1 cellular context compared by ENCODE assay signal in the genomic region with DNA sequence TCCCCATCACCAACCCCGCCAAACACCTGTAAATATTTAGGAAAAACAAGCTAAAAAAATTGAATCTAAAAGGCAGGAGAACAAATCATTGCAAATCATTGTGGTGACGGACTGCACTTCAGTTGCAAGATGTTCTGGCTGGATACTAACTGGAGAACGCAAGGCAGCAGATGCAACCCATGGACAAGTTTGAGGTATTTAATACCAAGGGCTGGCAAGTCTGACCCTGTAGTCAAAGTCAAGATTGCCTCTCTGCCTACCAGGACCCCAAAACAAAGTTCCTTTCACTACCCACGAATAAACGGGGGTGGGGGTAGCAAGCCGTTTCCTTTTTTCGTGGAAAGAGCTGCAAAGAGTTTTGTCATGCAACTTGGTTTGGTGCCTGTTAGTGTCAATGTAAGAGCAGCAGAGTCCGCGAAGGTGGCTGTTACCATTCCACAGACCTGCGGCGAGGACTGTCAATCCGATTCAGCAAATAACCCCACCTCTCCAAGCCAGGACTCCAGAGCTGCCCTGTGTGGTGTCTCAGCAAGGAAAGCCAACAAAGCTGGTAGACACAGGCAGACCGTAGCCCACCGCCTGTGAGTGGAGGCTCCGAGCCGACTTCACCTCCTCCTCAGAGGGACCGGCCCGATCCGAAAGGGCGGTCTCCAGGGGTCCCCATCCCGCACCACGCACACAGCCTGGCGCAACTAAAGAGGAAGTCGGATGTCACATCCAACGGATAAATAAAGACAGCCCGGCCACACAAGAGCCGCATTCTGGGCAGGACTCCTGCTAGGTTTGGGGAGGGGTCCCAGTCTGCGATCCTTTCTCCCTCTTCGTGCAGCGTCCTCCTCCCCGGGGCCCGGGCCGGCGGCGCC.
TF ChIP-seq lines count a peak whose summit lies in the region.

No MANE protein-coding gene starts in this region.

TF ChIP-seq in endothelial cell of umbilical vein, 7 proteins besides CTCF, POLR2A, EP300 and RAD21:
- TF ChIP-seq FOS (IDR thresholded peaks at IDR 0.05; ENCODE audit: borderline replicate concordance, insufficient read depth, low read length) (no peak), POLR2AphosphoS5 (IDR thresholded peaks at IDR 0.05; ENCODE audit: insufficient read depth, low read depth, low read length) (no peak), GATA2 (IDR thresholded peaks at IDR 0.05; ENCODE audit: insufficient read depth, insufficient read length, low read depth, low read length) (no peak), JUN (IDR thresholded peaks at IDR 0.05; ENCODE audit: borderline replicate concordance, insufficient read depth, insufficient read length, low read depth) (no peak), MYC (IDR thresholded peaks at IDR 0.05; ENCODE audit: low read depth, low read length) (no peak), EZH2 (IDR thresholded peaks at IDR 0.05; ENCODE audit: borderline replicate concordance, low read depth, low read length, severe bottlenecking) (no peak)
- TF ChIP-seq, protein P1, sequence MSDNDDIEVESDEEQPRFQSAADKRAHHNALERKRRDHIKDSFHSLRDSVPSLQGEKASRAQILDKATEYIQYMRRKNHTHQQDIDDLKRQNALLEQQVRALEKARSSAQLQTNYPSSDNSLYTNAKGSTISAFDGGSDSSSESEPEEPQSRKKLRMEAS (IDR thresholded peaks at IDR 0.05; ENCODE audit: insufficient read depth, insufficient read length) = no peak
TF ChIP-seq in endothelial cell of umbilical vein: peak in this region for 0.
